In the genomic region with DNA sequence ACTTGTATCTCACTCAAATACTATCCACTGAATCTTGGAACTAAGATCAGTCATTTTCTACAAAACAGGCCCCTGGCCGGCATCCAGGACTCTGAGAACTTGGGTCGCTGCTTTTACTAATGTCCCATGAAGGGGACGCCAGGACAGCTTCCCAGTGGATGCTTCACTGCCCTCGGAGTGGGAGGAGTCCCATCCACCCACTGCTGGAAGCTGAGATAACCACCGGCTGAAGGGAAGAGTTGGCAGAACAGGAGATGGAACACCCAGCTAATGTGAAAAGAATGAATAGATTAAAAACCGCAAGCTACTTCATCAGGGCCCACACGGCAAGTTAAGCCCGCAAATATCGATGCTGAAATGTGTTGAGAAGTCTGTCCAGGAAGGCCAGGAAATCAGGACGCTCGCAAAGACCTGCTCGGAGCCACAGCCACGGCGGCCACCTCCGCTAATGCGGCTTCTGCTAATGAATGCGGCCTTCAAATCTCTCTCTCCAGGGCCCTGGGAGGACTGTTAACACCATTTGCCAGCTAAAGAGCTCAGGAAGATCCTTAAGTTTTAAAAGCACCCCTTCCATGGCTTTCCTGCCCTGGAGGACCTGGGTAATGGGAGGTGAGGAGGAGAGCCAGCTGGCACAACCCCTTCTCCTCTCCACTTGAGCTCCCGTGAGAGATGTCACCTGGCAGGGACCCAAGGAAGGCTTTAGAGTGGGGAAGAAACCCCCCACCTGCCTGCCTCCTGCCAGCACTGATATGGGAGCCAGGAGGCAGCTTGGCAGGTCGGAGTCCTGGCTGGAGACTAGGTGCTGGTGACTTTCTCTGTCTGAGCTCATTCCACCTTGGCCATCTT, we compare ENCODE assay signal across 2 cellular contexts.
TF ChIP-seq lines count a peak whose summit lies in the region.

No MANE protein-coding gene starts in this region.

TF ChIP-seq in SK-N-SH, 30 proteins besides CTCF, POLR2A, EP300 and RAD21 (continued from another document):
- TF ChIP-seq, protein P1, sequence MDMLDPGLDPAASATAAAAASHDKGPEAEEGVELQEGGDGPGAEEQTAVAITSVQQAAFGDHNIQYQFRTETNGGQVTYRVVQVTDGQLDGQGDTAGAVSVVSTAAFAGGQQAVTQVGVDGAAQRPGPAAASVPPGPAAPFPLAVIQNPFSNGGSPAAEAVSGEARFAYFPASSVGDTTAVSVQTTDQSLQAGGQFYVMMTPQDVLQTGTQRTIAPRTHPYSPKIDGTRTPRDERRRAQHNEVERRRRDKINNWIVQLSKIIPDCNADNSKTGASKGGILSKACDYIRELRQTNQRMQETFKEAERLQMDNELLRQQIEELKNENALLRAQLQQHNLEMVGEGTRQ (IDR thresholded peaks at IDR 0.05; ENCODE audit: borderline replicate concordance, low read depth, low read length), result no peak
- TF ChIP-seq TCF12 (IDR thresholded peaks at IDR 0.05) (no peak), SIN3A (IDR thresholded peaks at IDR 0.05; ENCODE audit: borderline replicate concordance, low read depth, low read length) (no peak), RFX5 (IDR thresholded peaks at IDR 0.05; ENCODE audit: low read length) (no peak), RCOR1 (IDR thresholded peaks at IDR 0.05; ENCODE audit: low read length) (no peak)

TF ChIP-seq in SK-N-SH treated with all-trans-retinoic acid at 6 μM for 48 hours, 23 proteins besides CTCF, POLR2A, EP300 and RAD21:
- TF ChIP-seq, protein P2, sequence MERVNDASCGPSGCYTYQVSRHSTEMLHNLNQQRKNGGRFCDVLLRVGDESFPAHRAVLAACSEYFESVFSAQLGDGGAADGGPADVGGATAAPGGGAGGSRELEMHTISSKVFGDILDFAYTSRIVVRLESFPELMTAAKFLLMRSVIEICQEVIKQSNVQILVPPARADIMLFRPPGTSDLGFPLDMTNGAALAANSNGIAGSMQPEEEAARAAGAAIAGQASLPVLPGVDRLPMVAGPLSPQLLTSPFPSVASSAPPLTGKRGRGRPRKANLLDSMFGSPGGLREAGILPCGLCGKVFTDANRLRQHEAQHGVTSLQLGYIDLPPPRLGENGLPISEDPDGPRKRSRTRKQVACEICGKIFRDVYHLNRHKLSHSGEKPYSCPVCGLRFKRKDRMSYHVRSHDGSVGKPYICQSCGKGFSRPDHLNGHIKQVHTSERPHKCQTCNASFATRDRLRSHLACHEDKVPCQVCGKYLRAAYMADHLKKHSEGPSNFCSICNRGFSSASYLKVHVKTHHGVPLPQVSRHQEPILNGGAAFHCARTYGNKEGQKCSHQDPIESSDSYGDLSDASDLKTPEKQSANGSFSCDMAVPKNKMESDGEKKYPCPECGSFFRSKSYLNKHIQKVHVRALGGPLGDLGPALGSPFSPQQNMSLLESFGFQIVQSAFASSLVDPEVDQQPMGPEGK (CRISPR knock-in tag; IDR thresholded peaks at IDR 0.05; ENCODE audit: borderline replicate concordance), result no peak
